ENCODE assay signal across 18 cellular contexts in genomic region chr2:35741556-35741955, GRCh38.
"Had no signal": no experiment of that assay in that cellular context is flagged by ENCODE, and none has a peak within 500 bp of the region (broad histone marks: within the 10 kb centered on the region; RNA-seq: fewer than 3 reads in every experiment).

No MANE protein-coding gene starts in this region.

- H3K36me3 ChIP-seq: gastrocnemius medialis, transverse colon had no signal

- H3K27me3 ChIP-seq: body of pancreas, gastrocnemius medialis, transverse colon had no signal

- H3K4me1 ChIP-seq: body of pancreas, gastrocnemius medialis, transverse colon had no signal

- H3K4me3 Mint-ChIP-seq: activated CD4-positive, alpha-beta memory T cell treated with anti-CD3 and anti-CD28 coated beads for 36 hours; activated naive CD4-positive, alpha-beta T cell treated with anti-CD3 and anti-CD28 coated beads, Interleukin-2, amount 50 U/mL, for 24 hours; activated T-cell treated with anti-CD3 and anti-CD28 coated beads, Interleukin-2, amount 50 U/mL, for 72 hours; natural killer cell; stimulated activated naive B cell treated with anti-CD40 and anti-IgM and Interleukin-4, amounts not matched to agents 10 μg/mL and 1 μg/mL and 100 μg/mL, for 72 hours had no signal

- H3K4me1 Mint-ChIP-seq: activated naive CD4-positive, alpha-beta T cell treated with anti-CD3 and anti-CD28 coated beads, Interleukin-2, amount 50 U/mL, for 24 hours; natural killer cell; stimulated activated naive B cell treated with anti-CD40 and anti-IgM and Interleukin-4, amounts not matched to agents 10 μg/mL and 1 μg/mL and 100 μg/mL, for 72 hours had no signal

- H3K27me3 Mint-ChIP-seq: activated CD4-positive, alpha-beta memory T cell treated with anti-CD3 and anti-CD28 coated beads for 36 hours; activated naive CD4-positive, alpha-beta T cell treated with anti-CD3 and anti-CD28 coated beads, Interleukin-2, amount 50 U/mL, for 24 hours; stimulated activated naive B cell treated with anti-CD40 and anti-IgM and Interleukin-4, amounts not matched to agents 10 μg/mL and 1 μg/mL and 100 μg/mL, for 72 hours had no signal

- H3K27ac Mint-ChIP-seq: activated CD4-positive, alpha-beta memory T cell treated with anti-CD3 and anti-CD28 coated beads for 36 hours; activated naive CD4-positive, alpha-beta T cell treated with anti-CD3 and anti-CD28 coated beads, Interleukin-2, amount 50 U/mL, for 24 hours; activated T-cell treated with anti-CD3 and anti-CD28 coated beads, Interleukin-2, amount 50 U/mL, for 72 hours; natural killer cell; stimulated activated naive B cell treated with anti-CD40 and anti-IgM and Interleukin-4, amounts not matched to agents 10 μg/mL and 1 μg/mL and 100 μg/mL, for 72 hours had no signal

- H3K36me3 Mint-ChIP-seq: activated CD4-positive, alpha-beta memory T cell treated with anti-CD3 and anti-CD28 coated beads for 36 hours; activated naive CD4-positive, alpha-beta T cell treated with anti-CD3 and anti-CD28 coated beads, Interleukin-2, amount 50 U/mL, for 24 hours; natural killer cell; stimulated activated naive B cell treated with anti-CD40 and anti-IgM and Interleukin-4, amounts not matched to agents 10 μg/mL and 1 μg/mL and 100 μg/mL, for 72 hours had no signal

- H3K4me3 ChIP-seq: body of pancreas, gastrocnemius medialis, transverse colon had no signal

- H3K27ac ChIP-seq: body of pancreas, gastrocnemius medialis, transverse colon had no signal

- DNase-seq: activated CD4-positive, alpha-beta memory T cell treated with anti-CD3 and anti-CD28 coated beads for 36 hours; activated CD4-positive, alpha-beta T cell treated with anti-CD3 and anti-CD28 coated beads for 48 hours; activated effector memory CD4-positive, alpha-beta T cell treated with anti-CD3 and anti-CD28 coated beads, Interleukin-2, amount 50 U/mL, for 16 hours; activated T-cell treated with anti-CD3 and anti-CD28 coated beads, Interleukin-2, amount 50 U/mL, for 72 hours; anterior cingulate cortex; body of pancreas; caudate nucleus; dermis blood vessel endothelial cell; effector CD8-positive, alpha-beta T cell; gastrocnemius medialis; head of caudate nucleus; left colon; natural killer cell; stimulated activated CD4-positive, alpha-beta T cell treated with anti-CD3 and anti-CD28 coated beads, Interleukin-2, amount 100 ng/mL, for 48 hours; stimulated activated CD8-positive, alpha-beta memory T cell treated with anti-CD3 and anti-CD28 coated beads, Interleukin-4, amount 100 ng/mL, for 48 hours; stimulated activated naive B cell treated with anti-CD40 and anti-IgM and Interleukin-4, amounts not matched to agents 10 μg/mL and 1 μg/mL and 100 μg/mL, for 72 hours; transverse colon had no signal
